In genomic region chr2:75640621-75641121, GRCh38 we compare ENCODE assay signal across 8 cellular contexts. TPM values are rescaled to one million over a fixed set of nuclear protein-coding genes. Genes with fewer than 3 reads are reported as not detected.
DNase-seq lines count a peak whose midpoint lies in the region; ATAC-seq and TF ChIP-seq lines count a peak whose summit lies in the region.

No MANE protein-coding gene starts in this region.

- DNase-seq in Caki2 (ENCODE audit: low read depth) (peak; percentile 39), fibroblast of pulmonary artery (ENCODE audit: low read depth) (peak; percentile 87), nucleus accumbens (lab: John Stamatoyannopoulos, UW) (peak in 48 of 56 donors; percentile 4 to 79 (median 31)), thyroid gland (peak; percentile 73 to 79)
- peak; percentile 61 for DNase-seq in activated T-cell treated with anti-CD3 and anti-CD28 coated beads, Interleukin-2, amount 50 U/mL, for 24 hours

- H3K27ac Mint-ChIP-seq in activated T-cell treated with anti-CD3 and anti-CD28 coated beads, Interleukin-2, amount 50 U/mL, for 24 hours, result no peak overlapping the region

- no peak overlapping the region for H3K9ac ChIP-seq in OCI-LY3 (ENCODE audit: low read length)

- peaks cover 6% of the 10 kb centered on the region for H3K4me1 Mint-ChIP-seq in activated T-cell treated with anti-CD3 and anti-CD28 coated beads, Interleukin-2, amount 50 U/mL, for 24 hours (ENCODE audit: low read depth)

- in situ Hi-C loops in Caki2 (cut with HindIII; ENCODE audit: low pct_unique_long_range_greater_than_20kb, low sequenced_read_pairs), result no loop called here

- no peaks in the 10 kb centered on the region for H3K9me3 Mint-ChIP-seq in activated T-cell treated with anti-CD3 and anti-CD28 coated beads, Interleukin-2, amount 50 U/mL, for 24 hours

- H3K27me3 ChIP-seq in OCI-LY3 (ENCODE audit: low read depth, low read length) (peaks cover 23% of the 10 kb centered on the region), thyroid gland (no peaks in the 10 kb centered on the region)

- no peak overlapping the region for H3K27ac ChIP-seq in OCI-LY3 (ENCODE audit: low read length)
- H3K27ac ChIP-seq in thyroid gland, result peak overlapping the region in 2 of 3 donors; percentile 19 to 70

- H3K36me3 ChIP-seq in OCI-LY3 (replicated peaks; ENCODE audit: low read depth, low read length) (no peaks in the 10 kb centered on the region), thyroid gland (no peaks in the 10 kb centered on the region)

- H3K4me1 ChIP-seq in OCI-LY3 (ENCODE audit: low read length) (0 out of 2 replicates have a peak, but pooled peaks cover 3% of the 10 kb centered on the region), thyroid gland (peaks cover 11 to 14% of the 10 kb centered on the region in 2 donors)

- H3K4me3 Mint-ChIP-seq in activated T-cell treated with anti-CD3 and anti-CD28 coated beads, Interleukin-2, amount 50 U/mL, for 24 hours, result no peak overlapping the region

- ATAC-seq in GM19351 (IDR thresholded peaks at IDR 0.05; ENCODE audit: unreplicated experiment), result peak; percentile 98
- peak; percentile 92 for ATAC-seq in HG03378 (IDR thresholded peaks at IDR 0.05; ENCODE audit: unreplicated experiment)

- H3K9me3 ChIP-seq in OCI-LY3 (ENCODE audit: insufficient read depth, low read length), result no peaks in the 10 kb centered on the region
- H3K9me3 ChIP-seq in thyroid gland, result no peaks in the 10 kb centered on the region

- no peaks in the 10 kb centered on the region for H4K20me1 ChIP-seq in OCI-LY3 (ENCODE audit: insufficient read depth, low read length)

- H2AFZ ChIP-seq in OCI-LY3 (ENCODE audit: low read depth, low read length), result peak overlapping the region; percentile 11; the same call in 1 of the 2 replicates

- TF ChIP-seq CTCF in OCI-LY3 (IDR thresholded peaks at IDR 0.05; ENCODE audit: low read depth, low read length) (peak; percentile 92), fibroblast of pulmonary artery (IDR thresholded peaks at IDR 0.05; ENCODE audit: low read length, missing control alignments) (no peak), thyroid gland (IDR thresholded peaks at IDR 0.05) (peak; percentile 97 to 99 (median 98))

- no peaks in the 10 kb centered on the region for H3K36me3 Mint-ChIP-seq in activated T-cell treated with anti-CD3 and anti-CD28 coated beads, Interleukin-2, amount 50 U/mL, for 24 hours (ENCODE audit: low read depth)

- 0 to 1% methylated on average over 3 of the region's 3 CpGs for WGBS in thyroid gland, 2 donors

- H3K79me2 ChIP-seq in OCI-LY3 (ENCODE audit: low read length), result no peaks in the 10 kb centered on the region

- peaks cover 29% of the 10 kb centered on the region for H3K27me3 Mint-ChIP-seq in activated T-cell treated with anti-CD3 and anti-CD28 coated beads, Interleukin-2, amount 50 U/mL, for 24 hours

- TF ChIP-seq POLR2A in thyroid gland (IDR thresholded peaks at IDR 0.05), result no peak

- intact Hi-C loops in thyroid gland (cut with DNase I), result no loop called here

- H3K4me3 ChIP-seq in OCI-LY3 (ENCODE audit: low read length) (peak overlapping the region; percentile 44), fibroblast of pulmonary artery (replicated peaks; ENCODE audit: low read depth, low read length) (peak overlapping the region; percentile 5), thyroid gland (replicated peaks in 1 of 3) (no peak overlapping the region)

- H3K4me2 ChIP-seq in OCI-LY3 (ENCODE audit: low read length), result peak overlapping the region; percentile 50

RNA-seq across cellular contexts. Expression of gene MRPL19, which starts 5.9 kb away (rescaled TPM):
- total RNA-seq in Caki2 (2014; rRNA removed; shearing (Covaris generic); ENCODE audit: low replicate concordance), result 71.3 and 125 TPM in 2 replicates
- 10 to 100 TPM; 34.8 to 83.9 (median 57.6) TPM for total RNA-seq in thyroid gland

Comparison
In these comparisons a context has a peak if more than half of its experiments do, and no peak if none do; other contexts are left out.
1. DNase-seq: peak in every context shown above with its lines; median percentile 87 in fibroblast of pulmonary artery; 76 in thyroid gland; 61 in activated T-cell treated with anti-CD3 and anti-CD28 coated beads, Interleukin-2, amount 50 U/mL, for 24 hours; 39 in Caki2; 31 in nucleus accumbens.
2. H3K4me3 ChIP-seq: peak in OCI-LY3 (single experiment) and fibroblast of pulmonary artery (single experiment); none in thyroid gland (0 of 3).